Comparison of ENCODE assay signal across 8 cellular contexts in the genomic region with DNA sequence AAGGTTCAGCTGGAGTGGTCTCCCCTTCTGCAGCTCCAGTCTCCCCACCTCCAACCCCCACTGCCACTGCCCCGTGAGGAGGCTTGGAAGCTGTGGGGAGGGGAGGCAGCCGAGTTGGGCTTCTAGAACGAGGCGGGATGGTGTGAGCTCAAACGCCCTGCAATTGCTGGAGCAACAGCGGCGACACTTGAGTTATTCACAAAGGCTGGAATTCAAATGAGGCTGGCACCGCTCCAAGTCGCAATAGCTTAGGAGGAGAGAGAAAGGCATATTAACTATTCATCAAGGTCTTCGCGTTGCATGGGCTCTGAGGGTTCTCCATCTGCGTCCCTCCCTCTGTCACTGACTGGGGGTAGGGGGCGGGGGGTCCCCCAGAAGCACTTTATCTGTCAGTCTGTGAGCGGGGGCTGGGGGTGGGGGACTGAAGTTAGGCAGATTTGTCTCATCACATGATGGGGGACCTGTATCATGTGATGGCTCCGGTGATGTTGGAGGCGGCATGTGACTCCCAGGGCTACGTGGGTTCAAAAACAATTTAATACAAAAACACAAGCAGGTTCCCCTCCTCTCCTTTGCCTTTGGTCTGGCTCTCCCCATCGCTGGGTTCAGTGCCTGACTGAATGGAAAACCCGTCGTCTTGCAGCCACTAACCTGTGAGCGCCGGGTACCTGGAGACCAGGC.
DNase-seq lines count a peak whose midpoint lies in the region; ATAC-seq and TF ChIP-seq lines count a peak whose summit lies in the region.

No MANE protein-coding gene starts in this region.

- DNase-seq in A673 (ENCODE audit: low spot score) (peak; percentile 93), H7 (peak; percentile 72), SK-N-DZ (ENCODE audit: low spot score) (peak; percentile 35), fibroblast of mammary gland (ENCODE audit: low read depth) (peak; percentile 55), ureter (ENCODE audit: low spot score) (peak; percentile 52)
- peak in 1 of 9 donors; percentile 3 for DNase-seq in naive thymus-derived CD4-positive, alpha-beta T cell
- DNase-seq in activated CD4-positive, CD25-positive, alpha-beta regulatory T cell (lab: John Stamatoyannopoulos, UW) = no peak

- no TSS peak for BruUV-seq in A673 (replicated peaks; lab: Mats Ljungman, UMichigan)

- no peak for ATAC-seq in naive thymus-derived CD4-positive, alpha-beta T cell
- no peak for ATAC-seq in HG03520 (IDR thresholded peaks at IDR 0.05; ENCODE audit: unreplicated experiment)

- H3K27me3 Mint-ChIP-seq in naive thymus-derived CD4-positive, alpha-beta T cell = peaks cover 48 to 62% (median 50%) of the 10 kb centered on the region in 5 donors

- H3K36me3 ChIP-seq in A673 (ENCODE audit: insufficient read depth, low read length, poor library complexity, severe bottlenecking) (no peaks in the 10 kb centered on the region), H7 (replicated peaks; ENCODE audit: control insufficient read depth, insufficient read depth, low read length) (no peaks in the 10 kb centered on the region)
- H3K36me3 ChIP-seq in naive thymus-derived CD4-positive, alpha-beta T cell (ENCODE audit: control insufficient read depth in 2 of 3, insufficient read depth in 3 of 3, low read length in 3 of 3) = no peaks in the 10 kb centered on the region

- H3K4me1 Mint-ChIP-seq in naive thymus-derived CD4-positive, alpha-beta T cell = peaks cover 7 to 23% (median 17%) of the 10 kb centered on the region in 7 donors

- H3K27ac ChIP-seq in A673 (ENCODE audit: low read depth, low read length, poor library complexity, severe bottlenecking) = peak overlapping the region; percentile 18
- no peak overlapping the region for H3K27ac ChIP-seq in naive thymus-derived CD4-positive, alpha-beta T cell (ENCODE audit: low read depth, low read length)

- peaks cover 0 to 3% (median 0%) of the 10 kb centered on the region in 5 donors for H3K36me3 Mint-ChIP-seq in naive thymus-derived CD4-positive, alpha-beta T cell

- H3K27me3 ChIP-seq in A673 (replicated peaks; ENCODE audit: insufficient read depth, low read depth, low read length, poor library complexity) = no peaks in the 10 kb centered on the region
- peaks cover 10% of the 10 kb centered on the region for H3K27me3 ChIP-seq in H7 (ENCODE audit: control insufficient read depth, insufficient read depth, low read length)
- peaks cover 0 to 9% of the 10 kb centered on the region in 2 donors for H3K27me3 ChIP-seq in naive thymus-derived CD4-positive, alpha-beta T cell (ENCODE audit: control insufficient read depth in 2 of 2, insufficient read depth in 2 of 2, low read length in 2 of 2)

- intact Hi-C loops in A673 (cut with micrococcal nuclease; ENCODE audit: unreplicated experiment) = no loop called here
- intact Hi-C loops in naive thymus-derived CD4-positive, alpha-beta T cell (cut with micrococcal nuclease) = no loop called here

- CTCF ChIA-PET in A673 (lab: Charles Lee) = interaction anchor here (0.5 to 0.7 kb wide), 2 partner anchors 13 to 357 kb away, joined by 3 to 12 read pairs; no protein-coding TSS in a partner anchor
- CTCF ChIA-PET in naive thymus-derived CD4-positive, alpha-beta T cell (lab: Charles Lee) = no interaction called here

- H3K9me3 ChIP-seq in A673 (ENCODE audit: low read depth, low read length, poor library complexity, severe bottlenecking) = no peaks in the 10 kb centered on the region
- no peaks in the 10 kb centered on the region for H3K9me3 ChIP-seq in naive thymus-derived CD4-positive, alpha-beta T cell (ENCODE audit: control insufficient read depth in 2 of 3, low read length in 3 of 3)

- H3K4me3 ChIP-seq in A673 (ENCODE audit: low read depth, low read length, poor library complexity, severe bottlenecking) (peak overlapping the region; percentile 49), H7 (ENCODE audit: insufficient read depth, low read depth, low read length) (peak overlapping the region; percentile 45), fibroblast of mammary gland (ENCODE audit: control insufficient read depth, low read depth, low read length) (peak overlapping the region; percentile 15)
- H3K4me3 ChIP-seq in naive thymus-derived CD4-positive, alpha-beta T cell (ENCODE audit: low read length) = no peak overlapping the region

- no peaks in the 10 kb centered on the region for H3K9me3 Mint-ChIP-seq in naive thymus-derived CD4-positive, alpha-beta T cell

- no peak for TF ChIP-seq CTCF in A673 (conservative IDR thresholded peaks at IDR 0.05; ENCODE audit: low read depth, low read length)
- no peak for TF ChIP-seq CTCF in fibroblast of mammary gland (conservative IDR thresholded peaks at IDR 0.05; ENCODE audit: control insufficient read depth, insufficient read depth, low read depth, low read length)

- H3K4me1 ChIP-seq in A673 (ENCODE audit: insufficient read depth, low read length, poor library complexity, severe bottlenecking) = peaks cover 4% of the 10 kb centered on the region
- H3K4me1 ChIP-seq in naive thymus-derived CD4-positive, alpha-beta T cell (ENCODE audit: control insufficient read depth in 2 of 2, insufficient read depth in 2 of 2, low read length in 2 of 2) = no peaks in the 10 kb centered on the region

- peak overlapping the region; percentile 30 to 70 (median 56) for H3K4me3 Mint-ChIP-seq in naive thymus-derived CD4-positive, alpha-beta T cell

- POLR2A ChIA-PET in A673 (lab: Charles Lee; ENCODE audit: low non-redundant PET) = interaction anchor here (0.7 to 0.8 kb wide), 2 partner anchors 22 to 24 kb away, joined by 5 to 18 read pairs; no protein-coding TSS in a partner anchor
- POLR2A ChIA-PET in naive thymus-derived CD4-positive, alpha-beta T cell (lab: Charles Lee) = no interaction called here

- H3K27ac Mint-ChIP-seq in naive thymus-derived CD4-positive, alpha-beta T cell = no peak overlapping the region

Comparison
In these comparisons a context has a peak if more than half of its experiments do, and no peak if none do; other contexts are left out.
1. DNase-seq: peak in A673 (single experiment), H7 (single experiment), SK-N-DZ (single experiment), fibroblast of mammary gland (single experiment) and ureter (single experiment); none in activated CD4-positive, CD25-positive, alpha-beta regulatory T cell (0 of 4).